8 cellular contexts compared by ENCODE assay signal in the genomic region with DNA sequence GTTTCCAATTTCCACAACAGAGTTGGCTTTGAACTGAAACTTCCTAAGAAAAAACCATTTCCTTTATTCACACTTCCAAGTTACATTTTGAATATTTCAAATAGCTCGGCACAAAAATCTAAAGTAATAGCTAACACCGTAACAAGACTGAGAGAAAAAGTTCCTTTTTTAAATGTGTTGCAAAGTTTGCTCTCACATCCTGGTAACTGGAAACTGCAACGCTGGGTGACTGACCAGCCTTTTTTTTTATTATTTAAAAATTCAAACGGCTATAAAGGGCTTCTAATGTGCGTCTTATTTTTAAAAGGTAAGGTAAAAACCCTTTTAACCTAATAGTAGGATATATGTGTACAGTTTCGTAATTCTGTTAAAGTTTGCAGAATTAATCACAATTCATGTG. TPM values are rescaled to one million over a fixed set of nuclear protein-coding genes. Genes with fewer than 3 reads are reported as not detected.
A peak's percentile ranks its signal among the peaks of the same experiment; 100 is the strongest.
DNase-seq lines count a peak whose midpoint lies in the region; TF ChIP-seq lines count a peak whose summit lies in the region.

No MANE protein-coding gene starts in this region.

- H3K27me3 ChIP-seq in GM06990 (replicated peaks; ENCODE audit: control insufficient read depth, insufficient read depth, low read length) (no peaks in the 10 kb centered on the region; the same call in 1 of the 2 replicates), Peyer's patch (no peaks in the 10 kb centered on the region), trophoblast cell (ENCODE audit: insufficient read depth, low read length) (no peaks in the 10 kb centered on the region)

- no peak overlapping the region for H4K8ac ChIP-seq in trophoblast cell (ENCODE audit: low read depth, low read length)

- H3K4ac ChIP-seq in trophoblast cell (ENCODE audit: low read depth, low read length): no peak overlapping the region

- no peak overlapping the region for H4K12ac ChIP-seq in trophoblast cell (ENCODE audit: low read depth, low read length)

- H3K36me3 ChIP-seq in GM06990 (ENCODE audit: control insufficient read depth, insufficient read depth, low read length) (no peaks in the 10 kb centered on the region), Peyer's patch (no peaks in the 10 kb centered on the region), trophoblast cell (ENCODE audit: control insufficient read depth in 1 of 2, insufficient read depth in 2 of 2, low read length in 2 of 2) (no peaks in the 10 kb centered on the region)

- H3K18ac ChIP-seq in trophoblast cell (ENCODE audit: low read length): no peak overlapping the region

- no peak overlapping the region for H4K91ac ChIP-seq in trophoblast cell (ENCODE audit: low read depth, low read length)

- peak overlapping the region; percentile 89 to 100 (median 96) for H3K27ac ChIP-seq in Peyer's patch
- peak overlapping the region; percentile 90 for H3K27ac ChIP-seq in epithelial cell of prostate
- H3K27ac ChIP-seq in trophoblast cell (ENCODE audit: low read depth, low read length): no peak overlapping the region

- H3K4me1 ChIP-seq in Peyer's patch (peaks cover 0 to 17% (median 6%) of the 10 kb centered on the region in 4 donors), trophoblast cell (ENCODE audit: control insufficient read depth in 1 of 2, insufficient read depth in 2 of 2, low read length in 2 of 2) (peaks cover 3 to 7% of the 10 kb centered on the region in 2 experiments)

- H3K9ac ChIP-seq in trophoblast cell (ENCODE audit: low read length): no peak overlapping the region

- DNase-seq in GM06990 (ENCODE audit: extremely low read depth, insufficient read length) (no peak), Peyer's patch (no peak), epithelial cell of prostate (ENCODE audit: low read depth, low spot score) (no peak), trophoblast cell (no peak), NCI-H1105 (lab: John Stamatoyannopoulos, UW) (no peak), COLO668 (lab: John Stamatoyannopoulos, UW; ENCODE audit: unreplicated experiment) (no peak), HK-2 (ENCODE audit: unreplicated experiment) (no peak)
- DNase-seq in activated CD4-positive, alpha-beta T cell treated with anti-CD3 and anti-CD28 coated beads, Interleukin-2, amount 50 U/mL, for 4 hours: no peak

- no peak overlapping the region for H2AK5ac ChIP-seq in trophoblast cell (ENCODE audit: low read length)

- no peak overlapping the region for H3K23ac ChIP-seq in trophoblast cell (ENCODE audit: low read length)

- TF ChIP-seq POLR2A in Peyer's patch (IDR thresholded peaks at IDR 0.05): no peak

- no peak overlapping the region for H2BK5ac ChIP-seq in trophoblast cell (ENCODE audit: low read depth, low read length, poor library complexity)

- peaks cover 18% of the 10 kb centered on the region for H3K79me2 ChIP-seq in trophoblast cell (ENCODE audit: control insufficient read depth, insufficient read depth, low read length, poor library complexity)

- H3K4me3 ChIP-seq in GM06990 (replicated peaks; ENCODE audit: low read depth, low read length) (peak overlapping the region; percentile 88), Peyer's patch (peak overlapping the region; percentile 65 to 96 (median 84)), trophoblast cell (ENCODE audit: low read depth, low read length) (no peak overlapping the region)

- TF ChIP-seq CTCF in GM06990 (IDR thresholded peaks at IDR 0.05; ENCODE audit: insufficient read depth, low read length, poor library complexity, severe bottlenecking) (no peak), Peyer's patch (IDR thresholded peaks at IDR 0.05) (no peak)

- no peak overlapping the region for H3K14ac ChIP-seq in trophoblast cell (ENCODE audit: low read length)

- H2BK12ac ChIP-seq in trophoblast cell (ENCODE audit: low read length): no peak overlapping the region

- H3K4me2 ChIP-seq in trophoblast cell (ENCODE audit: low read length): peak overlapping the region; percentile 51

- H2BK120ac ChIP-seq in trophoblast cell (ENCODE audit: insufficient read depth, low read length, poor library complexity): no peak overlapping the region

- no CpG with 5 or more reads among the region's 6 CpGs for WGBS in trophoblast cell (ENCODE audit: extremely low coverage, insufficient coverage, insufficient read length)

- H3K9me3 ChIP-seq in Peyer's patch (no peaks in the 10 kb centered on the region), trophoblast cell (ENCODE audit: insufficient read depth, low read depth, low read length) (no peaks in the 10 kb centered on the region)

- peaks cover 12% of the 10 kb centered on the region for H3K79me1 ChIP-seq in trophoblast cell (ENCODE audit: low read length)

- H2AFZ ChIP-seq in trophoblast cell (ENCODE audit: insufficient read depth, low read length, poor library complexity): no peak overlapping the region

RNA-seq across cellular contexts. Expression of a gene that starts 1.7 kb away (rescaled TPM):
- 10 to 100 TPM; 33.3 to 70.1 (median 48.0) TPM for total RNA-seq in Peyer's patch
- polyA plus RNA-seq in trophoblast cell (2013): 20.3 and 20.7 TPM in 2 replicates
